ENCODE assay signal across 1 cellular context in the genomic region with DNA sequence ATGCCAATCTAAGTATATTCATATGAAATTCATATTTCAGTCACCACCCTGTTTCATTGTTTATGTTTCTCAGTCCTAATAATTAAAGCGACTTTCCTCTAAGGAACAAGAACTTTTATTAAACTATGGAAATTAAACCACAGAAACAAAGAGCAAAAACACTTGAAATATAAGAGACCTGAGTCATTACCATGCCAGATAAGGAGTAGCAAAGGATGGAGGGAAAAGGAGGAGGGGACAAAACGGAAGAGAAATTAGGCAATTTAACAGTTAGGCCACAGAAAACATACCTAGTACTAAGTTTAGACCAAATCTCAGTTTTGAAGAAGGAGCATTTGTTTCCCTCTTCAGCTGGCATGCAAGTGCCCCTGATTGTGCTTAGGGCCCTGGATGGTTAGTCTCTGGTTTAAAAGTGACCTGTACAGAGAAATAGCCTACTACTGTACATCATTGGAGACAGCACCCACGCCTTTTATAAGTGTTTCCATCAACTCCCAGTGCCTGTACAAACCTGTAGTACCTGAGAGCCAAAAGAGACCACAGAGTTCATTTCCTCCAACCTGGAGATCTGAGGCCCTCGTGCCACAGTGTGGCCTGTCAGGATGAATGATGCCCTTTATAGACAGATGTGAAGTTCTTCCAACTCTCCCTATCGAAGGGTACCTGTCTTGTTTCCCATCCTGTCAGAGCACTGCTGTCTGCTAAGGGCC.
TF ChIP-seq lines count a peak whose summit lies in the region.

No MANE protein-coding gene starts in this region.

TF ChIP-seq in IMR-90, 13 proteins besides CTCF, POLR2A, EP300 and RAD21 (continued from another document):
- no peak for TF ChIP-seq NFE2L2 (IDR thresholded peaks at IDR 0.05; ENCODE audit: low read depth, low read length)
- no peak for TF ChIP-seq MXI1 (IDR thresholded peaks at IDR 0.05; ENCODE audit: borderline replicate concordance, low read depth, low read length)
- no peak for TF ChIP-seq CHD1 (IDR thresholded peaks at IDR 0.05; ENCODE audit: low read depth, low read length)
- TF ChIP-seq MAZ (IDR thresholded peaks at IDR 0.05; ENCODE audit: borderline replicate concordance, low read depth, low read length) = peak; percentile 43; the same call in 1 of the 2 replicates
- no peak for TF ChIP-seq BHLHE40 (IDR thresholded peaks at IDR 0.05; ENCODE audit: low read depth, low read length)
- no peak for TF ChIP-seq MAFK (IDR thresholded peaks at IDR 0.05; ENCODE audit: low read depth, low read length)
- TF ChIP-seq SMC3 (IDR thresholded peaks at IDR 0.05; ENCODE audit: low read depth, low read length) = no peak
- TF ChIP-seq RFX5 (IDR thresholded peaks at IDR 0.05; ENCODE audit: low read depth, low read length) = no peak
- TF ChIP-seq FOS (IDR thresholded peaks at IDR 0.05; ENCODE audit: low read depth, low read length) = peak; percentile 14; the same call in 1 of the 2 replicates
- TF ChIP-seq, protein P1, sequence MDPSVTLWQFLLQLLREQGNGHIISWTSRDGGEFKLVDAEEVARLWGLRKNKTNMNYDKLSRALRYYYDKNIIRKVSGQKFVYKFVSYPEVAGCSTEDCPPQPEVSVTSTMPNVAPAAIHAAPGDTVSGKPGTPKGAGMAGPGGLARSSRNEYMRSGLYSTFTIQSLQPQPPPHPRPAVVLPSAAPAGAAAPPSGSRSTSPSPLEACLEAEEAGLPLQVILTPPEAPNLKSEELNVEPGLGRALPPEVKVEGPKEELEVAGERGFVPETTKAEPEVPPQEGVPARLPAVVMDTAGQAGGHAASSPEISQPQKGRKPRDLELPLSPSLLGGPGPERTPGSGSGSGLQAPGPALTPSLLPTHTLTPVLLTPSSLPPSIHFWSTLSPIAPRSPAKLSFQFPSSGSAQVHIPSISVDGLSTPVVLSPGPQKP (IDR thresholded peaks at IDR 0.05; ENCODE audit: borderline replicate concordance, low read depth, low read length) = no peak
